In the genomic region with DNA sequence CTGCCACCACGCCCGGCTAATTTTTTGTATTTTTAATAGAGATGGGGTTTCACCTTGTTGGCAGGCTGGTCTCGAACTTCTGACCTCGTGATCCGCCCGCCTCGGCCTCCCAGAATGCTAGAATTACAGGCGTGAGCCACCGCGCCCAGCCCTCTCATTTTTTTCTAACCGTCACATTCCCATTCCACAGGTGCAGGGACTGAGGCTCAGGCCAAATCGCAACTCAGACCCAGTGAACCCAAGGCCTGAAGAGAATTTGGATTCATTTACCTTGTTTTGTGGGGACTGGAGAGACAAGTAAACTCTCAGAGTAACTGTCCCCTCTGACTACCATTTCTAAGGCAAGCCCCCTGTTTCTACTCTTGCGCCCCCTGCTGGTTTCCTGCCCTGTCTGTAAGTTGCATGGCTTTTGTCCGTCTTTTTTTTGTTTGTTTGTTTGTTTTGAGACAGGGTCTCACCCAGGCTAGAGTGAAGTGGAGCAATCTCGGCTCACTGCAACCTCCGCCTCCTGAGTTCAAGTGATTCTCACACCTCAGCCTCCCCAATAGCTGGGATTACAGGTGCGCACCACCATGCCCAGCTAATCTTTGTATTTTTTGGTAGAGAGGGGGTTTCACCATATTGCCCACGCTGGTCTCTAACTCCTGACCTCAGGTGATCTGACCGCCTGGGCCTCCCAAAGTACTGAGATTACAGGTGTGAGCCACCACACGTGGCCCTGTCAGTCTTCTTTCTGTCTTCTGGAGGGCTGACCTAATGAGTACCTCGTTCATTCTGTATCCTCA, we compare ENCODE assay signal across 1 cellular context.
TF ChIP-seq lines count a peak whose summit lies in the region.

No MANE protein-coding gene starts in this region.

TF ChIP-seq in K562, 482 proteins besides CTCF, POLR2A, EP300 and RAD21 (continues in another document):
- TF ChIP-seq, protein P1, sequence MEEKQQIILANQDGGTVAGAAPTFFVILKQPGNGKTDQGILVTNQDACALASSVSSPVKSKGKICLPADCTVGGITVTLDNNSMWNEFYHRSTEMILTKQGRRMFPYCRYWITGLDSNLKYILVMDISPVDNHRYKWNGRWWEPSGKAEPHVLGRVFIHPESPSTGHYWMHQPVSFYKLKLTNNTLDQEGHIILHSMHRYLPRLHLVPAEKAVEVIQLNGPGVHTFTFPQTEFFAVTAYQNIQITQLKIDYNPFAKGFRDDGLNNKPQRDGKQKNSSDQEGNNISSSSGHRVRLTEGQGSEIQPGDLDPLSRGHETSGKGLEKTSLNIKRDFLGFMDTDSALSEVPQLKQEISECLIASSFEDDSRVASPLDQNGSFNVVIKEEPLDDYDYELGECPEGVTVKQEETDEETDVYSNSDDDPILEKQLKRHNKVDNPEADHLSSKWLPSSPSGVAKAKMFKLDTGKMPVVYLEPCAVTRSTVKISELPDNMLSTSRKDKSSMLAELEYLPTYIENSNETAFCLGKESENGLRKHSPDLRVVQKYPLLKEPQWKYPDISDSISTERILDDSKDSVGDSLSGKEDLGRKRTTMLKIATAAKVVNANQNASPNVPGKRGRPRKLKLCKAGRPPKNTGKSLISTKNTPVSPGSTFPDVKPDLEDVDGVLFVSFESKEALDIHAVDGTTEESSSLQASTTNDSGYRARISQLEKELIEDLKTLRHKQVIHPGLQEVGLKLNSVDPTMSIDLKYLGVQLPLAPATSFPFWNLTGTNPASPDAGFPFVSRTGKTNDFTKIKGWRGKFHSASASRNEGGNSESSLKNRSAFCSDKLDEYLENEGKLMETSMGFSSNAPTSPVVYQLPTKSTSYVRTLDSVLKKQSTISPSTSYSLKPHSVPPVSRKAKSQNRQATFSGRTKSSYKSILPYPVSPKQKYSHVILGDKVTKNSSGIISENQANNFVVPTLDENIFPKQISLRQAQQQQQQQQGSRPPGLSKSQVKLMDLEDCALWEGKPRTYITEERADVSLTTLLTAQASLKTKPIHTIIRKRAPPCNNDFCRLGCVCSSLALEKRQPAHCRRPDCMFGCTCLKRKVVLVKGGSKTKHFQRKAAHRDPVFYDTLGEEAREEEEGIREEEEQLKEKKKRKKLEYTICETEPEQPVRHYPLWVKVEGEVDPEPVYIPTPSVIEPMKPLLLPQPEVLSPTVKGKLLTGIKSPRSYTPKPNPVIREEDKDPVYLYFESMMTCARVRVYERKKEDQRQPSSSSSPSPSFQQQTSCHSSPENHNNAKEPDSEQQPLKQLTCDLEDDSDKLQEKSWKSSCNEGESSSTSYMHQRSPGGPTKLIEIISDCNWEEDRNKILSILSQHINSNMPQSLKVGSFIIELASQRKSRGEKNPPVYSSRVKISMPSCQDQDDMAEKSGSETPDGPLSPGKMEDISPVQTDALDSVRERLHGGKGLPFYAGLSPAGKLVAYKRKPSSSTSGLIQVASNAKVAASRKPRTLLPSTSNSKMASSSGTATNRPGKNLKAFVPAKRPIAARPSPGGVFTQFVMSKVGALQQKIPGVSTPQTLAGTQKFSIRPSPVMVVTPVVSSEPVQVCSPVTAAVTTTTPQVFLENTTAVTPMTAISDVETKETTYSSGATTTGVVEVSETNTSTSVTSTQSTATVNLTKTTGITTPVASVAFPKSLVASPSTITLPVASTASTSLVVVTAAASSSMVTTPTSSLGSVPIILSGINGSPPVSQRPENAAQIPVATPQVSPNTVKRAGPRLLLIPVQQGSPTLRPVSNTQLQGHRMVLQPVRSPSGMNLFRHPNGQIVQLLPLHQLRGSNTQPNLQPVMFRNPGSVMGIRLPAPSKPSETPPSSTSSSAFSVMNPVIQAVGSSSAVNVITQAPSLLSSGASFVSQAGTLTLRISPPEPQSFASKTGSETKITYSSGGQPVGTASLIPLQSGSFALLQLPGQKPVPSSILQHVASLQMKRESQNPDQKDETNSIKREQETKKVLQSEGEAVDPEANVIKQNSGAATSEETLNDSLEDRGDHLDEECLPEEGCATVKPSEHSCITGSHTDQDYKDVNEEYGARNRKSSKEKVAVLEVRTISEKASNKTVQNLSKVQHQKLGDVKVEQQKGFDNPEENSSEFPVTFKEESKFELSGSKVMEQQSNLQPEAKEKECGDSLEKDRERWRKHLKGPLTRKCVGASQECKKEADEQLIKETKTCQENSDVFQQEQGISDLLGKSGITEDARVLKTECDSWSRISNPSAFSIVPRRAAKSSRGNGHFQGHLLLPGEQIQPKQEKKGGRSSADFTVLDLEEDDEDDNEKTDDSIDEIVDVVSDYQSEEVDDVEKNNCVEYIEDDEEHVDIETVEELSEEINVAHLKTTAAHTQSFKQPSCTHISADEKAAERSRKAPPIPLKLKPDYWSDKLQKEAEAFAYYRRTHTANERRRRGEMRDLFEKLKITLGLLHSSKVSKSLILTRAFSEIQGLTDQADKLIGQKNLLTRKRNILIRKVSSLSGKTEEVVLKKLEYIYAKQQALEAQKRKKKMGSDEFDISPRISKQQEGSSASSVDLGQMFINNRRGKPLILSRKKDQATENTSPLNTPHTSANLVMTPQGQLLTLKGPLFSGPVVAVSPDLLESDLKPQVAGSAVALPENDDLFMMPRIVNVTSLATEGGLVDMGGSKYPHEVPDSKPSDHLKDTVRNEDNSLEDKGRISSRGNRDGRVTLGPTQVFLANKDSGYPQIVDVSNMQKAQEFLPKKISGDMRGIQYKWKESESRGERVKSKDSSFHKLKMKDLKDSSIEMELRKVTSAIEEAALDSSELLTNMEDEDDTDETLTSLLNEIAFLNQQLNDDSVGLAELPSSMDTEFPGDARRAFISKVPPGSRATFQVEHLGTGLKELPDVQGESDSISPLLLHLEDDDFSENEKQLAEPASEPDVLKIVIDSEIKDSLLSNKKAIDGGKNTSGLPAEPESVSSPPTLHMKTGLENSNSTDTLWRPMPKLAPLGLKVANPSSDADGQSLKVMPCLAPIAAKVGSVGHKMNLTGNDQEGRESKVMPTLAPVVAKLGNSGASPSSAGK (IDR thresholded peaks at IDR 0.05), result no peak
- TF ChIP-seq RBM39 (optimal IDR thresholded peaks at IDR 0.05; ENCODE audit: low read depth, low read length) (no peak), SMARCE1 (IDR thresholded peaks at IDR 0.05) (0 out of 2 replicates have a peak, but pooled peaks have one; percentile 42), PHF20 (IDR thresholded peaks at IDR 0.05; ENCODE audit: partially characterized antibody) (no peak), POLR2H (tag; IDR thresholded peaks at IDR 0.05; ENCODE audit: low read depth) (no peak), BACH1 (tag; IDR thresholded peaks at IDR 0.05) (no peak), NBN (IDR thresholded peaks at IDR 0.05; ENCODE audit: low read depth) (no peak), POLR2AphosphoS5 (IDR thresholded peaks at IDR 0.05; ENCODE audit: control insufficient read depth, insufficient read depth, low read depth, low read length) (no peak), FOXK2 (conservative IDR thresholded peaks at IDR 0.05 in 1 of 2, IDR thresholded peaks at IDR 0.05 in 1 of 2; ENCODE audit: low read depth in 2 of 2) (peak in 1 of 2 experiments; percentile 48; a peak in 2 of 4 replicates), PRPF4 (IDR thresholded peaks at IDR 0.05; ENCODE audit: insufficient read depth, low read depth, low read length, poor library complexity, severe bottlenecking) (no peak), GABPA (tag; conservative IDR thresholded peaks at IDR 0.05; ENCODE audit: low read depth) (no peak), PHF21A (IDR thresholded peaks at IDR 0.05; ENCODE audit: borderline replicate concordance, low read depth) (no peak), RBM22 (IDR thresholded peaks at IDR 0.05; ENCODE audit: low read depth, low read length, poor library complexity, severe bottlenecking) (no peak), SPI1 (IDR thresholded peaks at IDR 0.05; ENCODE audit: borderline replicate concordance, low read depth, low read length) (no peak), MTF1 (CRISPR knock-in tag; IDR thresholded peaks at IDR 0.05; ENCODE audit: borderline replicate concordance) (no peak), ZNF274 (IDR thresholded peaks at IDR 0.05; ENCODE audit: borderline replicate concordance, low read depth, low read length) (no peak), FOXA1 (IDR thresholded peaks at IDR 0.05; ENCODE audit: borderline replicate concordance) (no peak), ZFP36 (IDR thresholded peaks at IDR 0.05; ENCODE audit: low read depth, low read length, partially characterized antibody) (no peak), POLR3A (IDR thresholded peaks at IDR 0.05; ENCODE audit: borderline replicate concordance, extremely low read depth, insufficient read depth, insufficient read length) (no peak)
- TF ChIP-seq, protein P2, sequence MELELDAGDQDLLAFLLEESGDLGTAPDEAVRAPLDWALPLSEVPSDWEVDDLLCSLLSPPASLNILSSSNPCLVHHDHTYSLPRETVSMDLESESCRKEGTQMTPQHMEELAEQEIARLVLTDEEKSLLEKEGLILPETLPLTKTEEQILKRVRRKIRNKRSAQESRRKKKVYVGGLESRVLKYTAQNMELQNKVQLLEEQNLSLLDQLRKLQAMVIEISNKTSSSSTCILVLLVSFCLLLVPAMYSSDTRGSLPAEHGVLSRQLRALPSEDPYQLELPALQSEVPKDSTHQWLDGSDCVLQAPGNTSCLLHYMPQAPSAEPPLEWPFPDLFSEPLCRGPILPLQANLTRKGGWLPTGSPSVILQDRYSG (tag; conservative IDR thresholded peaks at IDR 0.05; ENCODE audit: low read depth), result no peak
- TF ChIP-seq, protein P3, sequence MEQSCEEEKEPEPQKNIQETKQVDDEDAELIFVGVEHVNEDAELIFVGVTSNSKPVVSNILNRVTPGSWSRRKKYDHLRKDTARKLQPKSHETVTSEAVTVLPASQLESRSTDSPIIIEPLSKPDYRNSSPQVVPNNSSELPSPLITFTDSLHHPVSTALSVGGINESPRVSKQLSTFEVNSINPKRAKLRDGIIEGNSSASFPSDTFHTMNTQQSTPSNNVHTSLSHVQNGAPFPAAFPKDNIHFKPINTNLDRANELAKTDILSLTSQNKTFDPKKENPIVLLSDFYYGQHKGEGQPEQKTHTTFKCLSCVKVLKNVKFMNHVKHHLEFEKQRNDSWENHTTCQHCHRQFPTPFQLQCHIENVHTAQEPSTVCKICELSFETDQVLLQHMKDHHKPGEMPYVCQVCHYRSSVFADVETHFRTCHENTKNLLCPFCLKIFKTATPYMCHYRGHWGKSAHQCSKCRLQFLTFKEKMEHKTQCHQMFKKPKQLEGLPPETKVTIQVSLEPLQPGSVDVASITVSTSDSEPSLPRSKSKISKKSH (CRISPR knock-in tag; IDR thresholded peaks at IDR 0.05), result no peak
- TF ChIP-seq, protein P4, sequence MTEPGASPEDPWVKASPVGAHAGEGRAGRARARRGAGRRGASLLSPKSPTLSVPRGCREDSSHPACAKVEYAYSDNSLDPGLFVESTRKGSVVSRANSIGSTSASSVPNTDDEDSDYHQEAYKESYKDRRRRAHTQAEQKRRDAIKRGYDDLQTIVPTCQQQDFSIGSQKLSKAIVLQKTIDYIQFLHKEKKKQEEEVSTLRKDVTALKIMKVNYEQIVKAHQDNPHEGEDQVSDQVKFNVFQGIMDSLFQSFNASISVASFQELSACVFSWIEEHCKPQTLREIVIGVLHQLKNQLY (CRISPR knock-in tag; conservative IDR thresholded peaks at IDR 0.05), result no peak
- TF ChIP-seq, protein P5, sequence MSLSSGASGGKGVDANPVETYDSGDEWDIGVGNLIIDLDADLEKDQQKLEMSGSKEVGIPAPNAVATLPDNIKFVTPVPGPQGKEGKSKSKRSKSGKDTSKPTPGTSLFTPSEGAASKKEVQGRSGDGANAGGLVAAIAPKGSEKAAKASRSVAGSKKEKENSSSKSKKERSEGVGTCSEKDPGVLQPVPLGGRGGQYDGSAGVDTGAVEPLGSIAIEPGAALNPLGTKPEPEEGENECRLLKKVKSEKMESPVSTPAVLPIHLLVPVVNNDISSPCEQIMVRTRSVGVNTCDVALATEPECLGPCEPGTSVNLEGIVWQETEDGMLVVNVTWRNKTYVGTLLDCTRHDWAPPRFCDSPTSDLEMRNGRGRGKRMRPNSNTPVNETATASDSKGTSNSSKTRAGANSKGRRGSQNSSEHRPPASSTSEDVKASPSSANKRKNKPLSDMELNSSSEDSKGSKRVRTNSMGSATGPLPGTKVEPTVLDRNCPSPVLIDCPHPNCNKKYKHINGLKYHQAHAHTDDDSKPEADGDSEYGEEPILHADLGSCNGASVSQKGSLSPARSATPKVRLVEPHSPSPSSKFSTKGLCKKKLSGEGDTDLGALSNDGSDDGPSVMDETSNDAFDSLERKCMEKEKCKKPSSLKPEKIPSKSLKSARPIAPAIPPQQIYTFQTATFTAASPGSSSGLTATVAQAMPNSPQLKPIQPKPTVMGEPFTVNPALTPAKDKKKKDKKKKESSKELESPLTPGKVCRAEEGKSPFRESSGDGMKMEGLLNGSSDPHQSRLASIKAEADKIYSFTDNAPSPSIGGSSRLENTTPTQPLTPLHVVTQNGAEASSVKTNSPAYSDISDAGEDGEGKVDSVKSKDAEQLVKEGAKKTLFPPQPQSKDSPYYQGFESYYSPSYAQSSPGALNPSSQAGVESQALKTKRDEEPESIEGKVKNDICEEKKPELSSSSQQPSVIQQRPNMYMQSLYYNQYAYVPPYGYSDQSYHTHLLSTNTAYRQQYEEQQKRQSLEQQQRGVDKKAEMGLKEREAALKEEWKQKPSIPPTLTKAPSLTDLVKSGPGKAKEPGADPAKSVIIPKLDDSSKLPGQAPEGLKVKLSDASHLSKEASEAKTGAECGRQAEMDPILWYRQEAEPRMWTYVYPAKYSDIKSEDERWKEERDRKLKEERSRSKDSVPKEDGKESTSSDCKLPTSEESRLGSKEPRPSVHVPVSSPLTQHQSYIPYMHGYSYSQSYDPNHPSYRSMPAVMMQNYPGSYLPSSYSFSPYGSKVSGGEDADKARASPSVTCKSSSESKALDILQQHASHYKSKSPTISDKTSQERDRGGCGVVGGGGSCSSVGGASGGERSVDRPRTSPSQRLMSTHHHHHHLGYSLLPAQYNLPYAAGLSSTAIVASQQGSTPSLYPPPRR (CRISPR knock-in tag; IDR thresholded peaks at IDR 0.05; ENCODE audit: borderline replicate concordance), result no peak
- TF ChIP-seq, protein P6, sequence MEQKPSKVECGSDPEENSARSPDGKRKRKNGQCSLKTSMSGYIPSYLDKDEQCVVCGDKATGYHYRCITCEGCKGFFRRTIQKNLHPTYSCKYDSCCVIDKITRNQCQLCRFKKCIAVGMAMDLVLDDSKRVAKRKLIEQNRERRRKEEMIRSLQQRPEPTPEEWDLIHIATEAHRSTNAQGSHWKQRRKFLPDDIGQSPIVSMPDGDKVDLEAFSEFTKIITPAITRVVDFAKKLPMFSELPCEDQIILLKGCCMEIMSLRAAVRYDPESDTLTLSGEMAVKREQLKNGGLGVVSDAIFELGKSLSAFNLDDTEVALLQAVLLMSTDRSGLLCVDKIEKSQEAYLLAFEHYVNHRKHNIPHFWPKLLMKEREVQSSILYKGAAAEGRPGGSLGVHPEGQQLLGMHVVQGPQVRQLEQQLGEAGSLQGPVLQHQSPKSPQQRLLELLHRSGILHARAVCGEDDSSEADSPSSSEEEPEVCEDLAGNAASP (IDR thresholded peaks at IDR 0.05), result no peak
- TF ChIP-seq, protein P7, sequence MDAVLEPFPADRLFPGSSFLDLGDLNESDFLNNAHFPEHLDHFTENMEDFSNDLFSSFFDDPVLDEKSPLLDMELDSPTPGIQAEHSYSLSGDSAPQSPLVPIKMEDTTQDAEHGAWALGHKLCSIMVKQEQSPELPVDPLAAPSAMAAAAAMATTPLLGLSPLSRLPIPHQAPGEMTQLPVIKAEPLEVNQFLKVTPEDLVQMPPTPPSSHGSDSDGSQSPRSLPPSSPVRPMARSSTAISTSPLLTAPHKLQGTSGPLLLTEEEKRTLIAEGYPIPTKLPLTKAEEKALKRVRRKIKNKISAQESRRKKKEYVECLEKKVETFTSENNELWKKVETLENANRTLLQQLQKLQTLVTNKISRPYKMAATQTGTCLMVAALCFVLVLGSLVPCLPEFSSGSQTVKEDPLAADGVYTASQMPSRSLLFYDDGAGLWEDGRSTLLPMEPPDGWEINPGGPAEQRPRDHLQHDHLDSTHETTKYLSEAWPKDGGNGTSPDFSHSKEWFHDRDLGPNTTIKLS (IDR thresholded peaks at IDR 0.05; ENCODE audit: borderline replicate concordance, low read depth), result no peak
